In the genomic region with DNA sequence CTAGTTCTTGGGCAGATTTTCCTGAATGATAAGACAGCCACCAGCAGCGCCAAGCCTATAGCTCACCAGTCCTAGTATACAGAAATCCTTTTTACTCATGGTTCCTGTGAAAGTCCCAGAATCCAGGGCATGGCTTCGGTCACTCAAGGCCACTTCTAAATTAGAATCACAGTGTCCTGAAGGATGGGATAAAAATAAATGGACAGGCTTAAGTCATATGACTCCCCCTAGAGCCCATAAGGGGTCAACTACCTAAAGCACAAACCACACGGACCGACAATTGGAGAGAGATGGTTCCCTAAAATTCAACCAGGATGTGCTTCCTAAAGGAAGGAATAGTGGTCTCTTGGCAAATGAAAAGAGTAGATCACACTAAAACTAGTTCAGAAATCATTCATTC, we compare ENCODE assay signal across 20 cellular contexts.
A peak's percentile ranks its signal among the peaks of the same experiment; 100 is the strongest.
DNase-seq lines count a peak whose midpoint lies in the region; ATAC-seq, FAIRE-seq and TF ChIP-seq lines count a peak whose summit lies in the region.
"Had no signal": no experiment of that assay in that cellular context is flagged by ENCODE, and none has a peak within 500 bp of the region (broad histone marks: within the 10 kb centered on the region; RNA-seq: fewer than 3 reads in every experiment).

No MANE protein-coding gene starts in this region.

- no peak overlapping the region for H3K27ac Mint-ChIP-seq in neural progenitor cell
- H3K27ac Mint-ChIP-seq: activated T-helper 2 cell treated with anti-CD3 and anti-CD28 coated beads, Interferon-gamma antibody, Interleukin-2, Interleukin-4, amounts not matched to agents 10 μg/mL and 5 μg/mL and 100 μg/mL, durations not matched to agents 14 hours and 24 hours and 36 hours; CD4-positive, alpha-beta memory T cell had no signal

- TF ChIP-seq POLR2A in heart left ventricle (IDR thresholded peaks at IDR 0.05) (no peak), NB4 (IDR thresholded peaks at IDR 0.05; ENCODE audit: extremely low read depth, insufficient read length) (no peak), GM12878 (IDR thresholded peaks at IDR 0.05; ENCODE audit: low read depth, low read length) (no peak)

- peaks cover 18% of the 10 kb centered on the region for H3F3A ChIP-seq in neural progenitor cell (ENCODE audit: low read depth)

- peaks cover 2% of the 10 kb centered on the region for H3K27me3 Mint-ChIP-seq in neural progenitor cell (ENCODE audit: insufficient read depth, low read depth)
- H3K27me3 Mint-ChIP-seq: CD4-positive, alpha-beta memory T cell had no signal

- POLR2A ChIA-PET in GM12878 (lab: Charles Lee): no interaction called here

- peak in 3 of 4 donors; percentile 69 to 80 (median 80) for ATAC-seq in heart left ventricle
- no peak for ATAC-seq in Right ventricle myocardium superior (ENCODE audit: poor library complexity)
- peak; percentile 39; the same call in 2 of the 3 replicates for ATAC-seq in GM12878
- no peak for ATAC-seq in GM21723 (IDR thresholded peaks at IDR 0.05; ENCODE audit: unreplicated experiment)
- ATAC-seq: sciatic nerve had no signal

- SMC1A ChIA-PET in GM12878 (lab: Charles Lee; ENCODE audit: uncharacterized antibody, unreplicated experiment): interaction anchor here (0.8 kb wide), 1 partner anchor 129 kb away, joined by 3 read pairs; no protein-coding TSS in a partner anchor

- RAD21 ChIA-PET in GM12878 (lab: Charles Lee; ENCODE audit: unreplicated experiment): no interaction called here

- H3K9ac ChIP-seq in GM12878 (ENCODE audit: control insufficient read depth, insufficient read depth, low read length): no peak overlapping the region
- H3K9ac ChIP-seq in neural progenitor cell: no peak overlapping the region

- H3K4me3 ChIP-seq in heart left ventricle (no peak overlapping the region), NB4 (ENCODE audit: low read depth, low read length) (no peak overlapping the region), GM12878 (no peak overlapping the region), neural progenitor cell (no peak overlapping the region), coronary artery (no peak overlapping the region)
- H3K4me3 ChIP-seq: uterus had no signal

- H3K36me3 Mint-ChIP-seq in neural progenitor cell: peaks cover 4% of the 10 kb centered on the region

- CTCF ChIA-PET in GM12878 (lab: Yijun Ruan, JAX): interaction anchor here (1.0 to 1.2 kb wide), 3 partner anchors 129 to 621 kb away, joined by 3 to 4 read pairs (median 3); no protein-coding TSS in a partner anchor

- H3K4me2 ChIP-seq in GM12878 (ENCODE audit: control insufficient read depth, insufficient read depth) (no peak overlapping the region), neural progenitor cell (no peak overlapping the region)

- BruUV-seq in GM12878 (replicated peaks; lab: Mats Ljungman, UMichigan): no TSS peak

- H3K79me2 ChIP-seq in GM12878 (ENCODE audit: control insufficient read depth, insufficient read depth, low read length): no peaks in the 10 kb centered on the region
- H3K79me2 ChIP-seq in neural progenitor cell (ENCODE audit: low read depth): no peaks in the 10 kb centered on the region

- H3K36me3 ChIP-seq in heart left ventricle (no peaks in the 10 kb centered on the region), GM12878 (ENCODE audit: control insufficient read depth in 2 of 2, insufficient read depth in 2 of 2, low read length in 1 of 2) (no peaks in the 10 kb centered on the region), neural progenitor cell (no peaks in the 10 kb centered on the region)
- H3K36me3 ChIP-seq: uterus had no signal

- no peaks in the 10 kb centered on the region for H3K4me1 Mint-ChIP-seq in neural progenitor cell

- DNase-seq in heart left ventricle (peak in 1 of 5 donors; percentile 15), Right ventricle myocardium superior (no peak), NB4 (ENCODE audit: low read depth) (peak; percentile 11), GM12878 (ENCODE audit: low read depth, low spot score) (no peak), neural progenitor cell (ENCODE audit: low spot score) (peak; percentile 32), coronary artery (ENCODE audit: low spot score) (no peak), hepatic stellate cell (ENCODE audit: low spot score) (no peak)
- DNase-seq: CD4-positive, alpha-beta memory T cell; cerebellar nuclear complex; DMS79; IMR-90; SHP77; stimulated activated CD4-positive, alpha-beta T cell treated with anti-CD3 and anti-CD28 coated beads, Interleukin-1b, Interleukin-23, amount 100 ng/mL, for 48 hours; T-helper 2 cell; uterus had no signal

- H3K27ac ChIP-seq in heart left ventricle: peak overlapping the region in 1 of 12 donors; percentile 19
- H3K27ac ChIP-seq in GM12878 (ENCODE audit: control insufficient read depth, insufficient read depth): no peak overlapping the region
- H3K27ac ChIP-seq in neural progenitor cell: no peak overlapping the region
- no peak overlapping the region for H3K27ac ChIP-seq in coronary artery
- H3K27ac ChIP-seq: uterus had no signal

- H2AFZ ChIP-seq in GM12878 (ENCODE audit: control insufficient read depth, low read depth, low read length): no peak overlapping the region
- no peak overlapping the region for H2AFZ ChIP-seq in neural progenitor cell (replicated peaks)

- H3K9me3 ChIP-seq in heart left ventricle (no peaks in the 10 kb centered on the region), GM12878 (replicated peaks; ENCODE audit: control insufficient read depth, insufficient read depth, low read length) (no peaks in the 10 kb centered on the region), neural progenitor cell (ENCODE audit: low read depth) (no peaks in the 10 kb centered on the region)
- H3K9me3 ChIP-seq: uterus had no signal

- H3K27me3 ChIP-seq in heart left ventricle (no peaks in the 10 kb centered on the region), GM12878 (replicated peaks in 1 of 2; ENCODE audit: control insufficient read depth in 2 of 2, insufficient read depth in 2 of 2, low read length in 1 of 2) (no peaks in the 10 kb centered on the region), neural progenitor cell (no peaks in the 10 kb centered on the region)
- H3K27me3 ChIP-seq: uterus had no signal

- no peaks in the 10 kb centered on the region for H3K9me3 Mint-ChIP-seq in neural progenitor cell
- H3K9me3 Mint-ChIP-seq: activated T-helper 2 cell treated with anti-CD3 and anti-CD28 coated beads, Interferon-gamma antibody, Interleukin-2, Interleukin-4, amounts not matched to agents 10 μg/mL and 5 μg/mL and 100 μg/mL, durations not matched to agents 14 hours and 24 hours and 36 hours had no signal

- in situ Hi-C loops in GM12878 (cut with MboI): no loop called here

- H3K4me3 Mint-ChIP-seq in neural progenitor cell: no peak overlapping the region
- H3K4me3 Mint-ChIP-seq: CD4-positive, alpha-beta memory T cell had no signal

- H3K4me1 ChIP-seq in heart left ventricle: peaks cover 2 to 34% (median 21%) of the 10 kb centered on the region in 12 donors
- H3K4me1 ChIP-seq in GM12878 (ENCODE audit: control insufficient read depth, insufficient read depth, low read length): no peaks in the 10 kb centered on the region
- H3K4me1 ChIP-seq in neural progenitor cell: no peaks in the 10 kb centered on the region
- H3K4me1 ChIP-seq: uterus had no signal

- peak; percentile 34 for TF ChIP-seq RAD21 in GM12878 (IDR thresholded peaks at IDR 0.05; ENCODE audit: insufficient read depth, low read depth, low read length)

- no peaks in the 10 kb centered on the region for H4K20me1 ChIP-seq in GM12878 (ENCODE audit: control insufficient read depth, insufficient read depth)
- peaks cover 6% of the 10 kb centered on the region for H4K20me1 ChIP-seq in neural progenitor cell (ENCODE audit: low read depth)

- intact Hi-C loops in heart left ventricle (cut with DNase I): loop anchor here in 5 of 10 donors (5.0 to 10.0 kb wide), 3 partner anchors 120 to 532 kb away; a partner anchor contains a TSS
- intact Hi-C loops in Right ventricle myocardium superior (cut with DNase I): no loop called here
- intact Hi-C loops in GM12878 (cut with micrococcal nuclease; ENCODE audit: unreplicated experiment): no loop called here

- no peak for TF ChIP-seq EP300 in GM12878 (IDR thresholded peaks at IDR 0.05; ENCODE audit: borderline replicate concordance in 1 of 2, control insufficient read depth in 1 of 2, low read depth in 2 of 2, low read length in 2 of 2)

- no peak for FAIRE-seq in GM12878 (lab: Jason Lieb, UNC)
- FAIRE-seq: A204.1, endometrium had no signal

- 33 to 48% (median 41%) methylated on average over 4 of the region's 4 CpGs for WGBS in heart left ventricle, 4 donors
- WGBS in GM12878 (ENCODE audit: insufficient coverage, insufficient replicate concordance, low lambda C conversion rate, missing lambda C conversion rate): 39% methylated on average over 4 of the region's 4 CpGs

- TF ChIP-seq CTCF in heart left ventricle (IDR thresholded peaks at IDR 0.05) (peak in 11 of 12 donors; percentile 6 to 55 (median 29)), NB4 (IDR thresholded peaks at IDR 0.05; ENCODE audit: low read depth, low read length) (peak; percentile 25), GM12878 (IDR thresholded peaks at IDR 0.05 in 2 of 3, conservative IDR thresholded peaks at IDR 0.05 in 1 of 3; ENCODE audit: control insufficient read depth in 2 of 3, extremely low read depth in 1 of 3, insufficient read depth in 1 of 3, low read depth in 3 of 3, low read length in 3 of 3) (peak; percentile 10 to 27 (median 12); a peak in 2 of 6 replicates), neural progenitor cell (IDR thresholded peaks at IDR 0.05) (peak; percentile 53), coronary artery (IDR thresholded peaks at IDR 0.05) (no peak)

TF ChIP-seq in GM12878, 131 proteins besides CTCF, POLR2A, EP300 and RAD21 (continues in another document):
- TF ChIP-seq CREB1 (IDR thresholded peaks at IDR 0.05; ENCODE audit: low read depth): no peak

Comparison
In these comparisons a context has a peak if more than half of its experiments do, and no peak if none do; other contexts are left out.
1. ATAC-seq: peak in heart left ventricle (3 of 4) and GM12878 (single experiment); none in Right ventricle myocardium superior (single experiment) and GM21723 (single experiment).
2. DNase-seq: peak in NB4 (single experiment) and neural progenitor cell (single experiment); none in Right ventricle myocardium superior (single experiment), GM12878 (single experiment), coronary artery (single experiment) and hepatic stellate cell (single experiment).